8 cellular contexts compared by ENCODE assay signal in genomic region chr15:91857772-91858171, GRCh38. TPM values are rescaled to one million over a fixed set of nuclear protein-coding genes. Genes with fewer than 3 reads are reported as not detected.
DNase-seq lines count a peak whose midpoint lies in the region; ATAC-seq and TF ChIP-seq lines count a peak whose summit lies in the region.

No MANE protein-coding gene starts in this region.

- no peak overlapping the region for H3K4me3 Mint-ChIP-seq in activated T-cell treated with anti-CD3 and anti-CD28 coated beads, Interleukin-2, amount 50 U/mL, for 24 hours

- H3K36me3 Mint-ChIP-seq in activated T-cell treated with anti-CD3 and anti-CD28 coated beads, Interleukin-2, amount 50 U/mL, for 24 hours (ENCODE audit: low read depth): no peaks in the 10 kb centered on the region

- no peaks in the 10 kb centered on the region for H3K27me3 ChIP-seq in SU-DHL-6 (ENCODE audit: low read length)

- no peaks in the 10 kb centered on the region for H3K9me3 Mint-ChIP-seq in activated T-cell treated with anti-CD3 and anti-CD28 coated beads, Interleukin-2, amount 50 U/mL, for 24 hours

- peak overlapping the region; percentile 78 for H3K4me2 ChIP-seq in SU-DHL-6 (ENCODE audit: low read depth, low read length, poor library complexity, severe bottlenecking)

- H2AFZ ChIP-seq in SU-DHL-6 (ENCODE audit: low read depth, low read length, severe bottlenecking): no peak overlapping the region

- TF ChIP-seq CTCF in SU-DHL-6 (IDR thresholded peaks at IDR 0.05; ENCODE audit: insufficient read depth, low read length, poor library complexity, severe bottlenecking): no peak

- H3K9me2 ChIP-seq in SU-DHL-6 (replicated peaks; ENCODE audit: insufficient read depth, low read length): no peaks in the 10 kb centered on the region

- H3K9ac ChIP-seq in SU-DHL-6 (ENCODE audit: low read length): no peak overlapping the region

- no peak overlapping the region for H3K4me3 ChIP-seq in SU-DHL-6 (ENCODE audit: insufficient read depth, low read length, poor library complexity, severe bottlenecking)

- H3F3A ChIP-seq in SU-DHL-6 (ENCODE audit: insufficient read depth): peaks cover 42% of the 10 kb centered on the region

- H4K20me1 ChIP-seq in SU-DHL-6 (ENCODE audit: low read depth, low read length): peaks cover 28% of the 10 kb centered on the region

- H3K27me3 Mint-ChIP-seq in activated T-cell treated with anti-CD3 and anti-CD28 coated beads, Interleukin-2, amount 50 U/mL, for 24 hours: no peaks in the 10 kb centered on the region

- peak overlapping the region; percentile 71 for H3K27ac Mint-ChIP-seq in activated T-cell treated with anti-CD3 and anti-CD28 coated beads, Interleukin-2, amount 50 U/mL, for 24 hours

- no peaks in the 10 kb centered on the region for H3K9me3 ChIP-seq in SU-DHL-6 (ENCODE audit: insufficient read depth, low read length)

- ATAC-seq in HG02884 (IDR thresholded peaks at IDR 0.05; ENCODE audit: unreplicated experiment): peak; percentile 46

- no peaks in the 10 kb centered on the region for H3K36me3 ChIP-seq in SU-DHL-6 (ENCODE audit: low read length)

- H3K27ac ChIP-seq in SU-DHL-6 (ENCODE audit: low read depth, low read length): peak overlapping the region; percentile 91

- peaks cover 72% of the 10 kb centered on the region for H3K4me1 Mint-ChIP-seq in activated T-cell treated with anti-CD3 and anti-CD28 coated beads, Interleukin-2, amount 50 U/mL, for 24 hours (ENCODE audit: low read depth)

- no peak for DNase-seq in activated T-cell treated with anti-CD3 and anti-CD28 coated beads, Interleukin-2, amount 50 U/mL, for 24 hours
- no peak for DNase-seq in activated T-cell treated with anti-CD3 and anti-CD28 coated beads, Interleukin-2, amount 50 U/mL, for 48 hours
- peak in 4 of 6 experiments; percentile 17 to 84 (median 65) for DNase-seq in stimulated activated naive CD4-positive, alpha-beta T cell (lab: John Stamatoyannopoulos, UW)
- DNase-seq in COR-L47 (lab: John Stamatoyannopoulos, UW) (no peak), glomerular visceral epithelial cell (ENCODE audit: extremely low spot score) (no peak), dermis blood vessel endothelial cell (no peak)

- peaks cover 13% of the 10 kb centered on the region; the same call in 1 of the 2 replicates for H3K79me2 ChIP-seq in SU-DHL-6 (ENCODE audit: insufficient read depth, low read length)

RNA-seq across cellular contexts. Expression of gene SLCO3A1, which starts 4.3 kb away (rescaled TPM):
- total RNA-seq in dermis blood vessel endothelial cell: 0.47 and 1.2 TPM in 2 replicates

Comparison
In these comparisons a context has a peak if more than half of its experiments do, and no peak if none do; other contexts are left out.
1. DNase-seq: peak in stimulated activated naive CD4-positive, alpha-beta T cell (4 of 6); none in activated T-cell treated with anti-CD3 and anti-CD28 coated beads, Interleukin-2, amount 50 U/mL, for 24 hours (single experiment), activated T-cell treated with anti-CD3 and anti-CD28 coated beads, Interleukin-2, amount 50 U/mL, for 48 hours (0 of 2), COR-L47 (single experiment), glomerular visceral epithelial cell (single experiment) and dermis blood vessel endothelial cell (single experiment).